18 cellular contexts compared by ENCODE assay signal in the genomic region with DNA sequence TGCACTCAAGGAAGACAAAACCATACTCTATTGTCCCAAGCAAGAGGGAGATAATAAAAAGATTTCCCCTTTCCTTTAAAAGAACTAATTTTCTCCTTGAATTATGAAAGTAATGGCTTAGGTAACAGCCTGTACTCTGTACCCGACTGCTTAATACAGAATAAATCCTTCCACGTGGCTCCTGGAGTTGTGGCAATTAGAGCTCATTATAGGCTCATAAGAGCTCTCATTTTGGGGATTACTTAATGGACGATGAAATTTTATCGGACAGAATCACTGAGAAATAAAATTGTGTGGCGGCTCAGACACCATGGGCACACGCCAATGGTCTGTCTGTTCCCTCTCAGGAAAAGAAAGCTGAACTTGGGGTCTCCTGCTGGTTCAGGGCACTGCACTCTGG.
"Had no signal": no experiment of that assay in that cellular context is flagged by ENCODE, and none has a peak within 500 bp of the region (broad histone marks: within the 10 kb centered on the region; RNA-seq: fewer than 3 reads in every experiment).

No MANE protein-coding gene starts in this region.

- ATAC-seq: natural killer cell; psoas muscle; right cardiac atrium; sciatic nerve; stimulated activated naive B cell treated with anti-CD40 and anti-IgM and Interleukin-4, amounts not matched to agents 10 μg/mL and 1 μg/mL and 100 μg/mL, for 72 hours had no signal

- DNase-seq: islet precursor cell; left ventricle myocardium inferior; mesendoderm; naive B cell; natural killer cell; nephron progenitor cell; occipital lobe; psoas muscle; right cardiac atrium; stimulated activated CD4-positive, alpha-beta T cell treated with anti-CD3 and anti-CD28 coated beads, Interleukin-12 subunit alpha, Interleukin-12 subunit beta, amount 100 ng/mL, for 4 hours; stimulated activated CD4-positive, alpha-beta T cell treated with anti-CD3 and anti-CD28 coated beads, Interleukin-15, amount 100 ng/mL, for 24 hours; stimulated activated CD4-positive, alpha-beta T cell treated with anti-CD3 and anti-CD28 coated beads, Interleukin-2, amount 100 ng/mL, for 24 hours; stimulated activated CD4-positive, alpha-beta T cell treated with anti-CD3 and anti-CD28 coated beads, Interleukin-4, amount 100 ng/mL, for 1 hour; stimulated activated naive B cell treated with anti-CD40 and anti-IgM and Interleukin-4, amounts not matched to agents 10 μg/mL and 1 μg/mL and 100 μg/mL, for 72 hours; tibial artery; trophoblast cell; uterus had no signal
